ENCODE assay signal across 28 cellular contexts in the genomic region with DNA sequence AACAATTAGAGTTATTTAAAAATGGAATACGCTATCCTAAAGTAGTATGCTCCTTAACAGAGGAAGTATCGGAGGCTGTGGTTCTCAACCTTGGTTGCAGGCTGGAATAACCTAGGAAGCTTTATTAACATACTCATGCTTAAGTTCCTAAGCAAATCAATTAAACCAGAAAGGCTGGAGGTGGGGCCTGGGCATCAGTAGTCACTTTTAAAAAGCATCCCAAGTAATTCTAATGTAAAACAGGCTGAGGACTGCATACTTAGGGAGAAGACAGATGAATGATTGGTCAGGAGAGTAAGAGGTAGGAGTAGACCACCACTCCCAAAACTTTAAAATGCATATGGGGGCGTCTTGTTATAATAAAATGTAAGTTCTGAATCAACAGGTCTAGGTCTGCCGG.
"Had no signal": no experiment of that assay in that cellular context is flagged by ENCODE, and none has a peak within 500 bp of the region (broad histone marks: within the 10 kb centered on the region; RNA-seq: fewer than 3 reads in every experiment).

No MANE protein-coding gene starts in this region.

- H3K9me3 ChIP-seq: ascending aorta, breast epithelium, esophagus squamous epithelium had no signal

- H3K4me3 Mint-ChIP-seq: activated CD4-positive, alpha-beta memory T cell treated with anti-CD3 and anti-CD28 coated beads, Interleukin-2, amount 10 ng/mL, durations not matched to agents 7 days and 5 days; activated CD4-positive, alpha-beta T cell treated with anti-CD3 and anti-CD28 coated beads, Interleukin-2, amount 10 ng/mL, durations not matched to agents 7 days and 5 days; activated naive CD4-positive, alpha-beta T cell treated with anti-CD3 and anti-CD28 coated beads, Interleukin-2, amount 10 ng/mL, durations not matched to agents 7 days and 5 days; activated naive CD8-positive, alpha-beta T cell treated with anti-CD3 and anti-CD28 coated beads, Interleukin-2, amount 10 ng/mL, durations not matched to agents 7 days and 5 days; activated T-cell treated with anti-CD3 and anti-CD28 coated beads, Interleukin-2, amount 50 U/mL, for 4 hours; activated T-helper 1 cell treated with anti-CD3 and anti-CD28 coated beads, Interleukin-12 subunit alpha, Interleukin-12 subunit beta, Interleukin-2, Interleukin-4 antibody, amounts not matched to agents 30 ng/mL and 10 ng/mL and 1 ng/mL, durations not matched to agents 14 hours and 24 hours and 36 hours; brain; dendritic cell treated with granulocyte-macrophage colony-stimulating factor and Interleukin-4, amounts not matched to agents 40 ng/mL and 50 ng/mL, for 4 days; effector memory CD8-positive, alpha-beta T cell; T-helper 17 cell had no signal

- H3K27ac ChIP-seq: ascending aorta, breast epithelium, cardiac muscle cell, coronary artery, dorsolateral prefrontal cortex, epithelial cell of prostate, esophagus squamous epithelium had no signal

- H3K27me3 Mint-ChIP-seq: activated CD4-positive, alpha-beta memory T cell treated with anti-CD3 and anti-CD28 coated beads, Interleukin-2, amount 10 ng/mL, durations not matched to agents 7 days and 5 days; activated CD4-positive, alpha-beta T cell treated with anti-CD3 and anti-CD28 coated beads, Interleukin-2, amount 10 ng/mL, durations not matched to agents 7 days and 5 days; activated naive CD4-positive, alpha-beta T cell treated with anti-CD3 and anti-CD28 coated beads, Interleukin-2, amount 10 ng/mL, durations not matched to agents 7 days and 5 days; activated naive CD8-positive, alpha-beta T cell treated with anti-CD3 and anti-CD28 coated beads, Interleukin-2, amount 10 ng/mL, durations not matched to agents 7 days and 5 days; brain; dendritic cell treated with granulocyte-macrophage colony-stimulating factor and Interleukin-4, amounts not matched to agents 40 ng/mL and 50 ng/mL, for 4 days; effector memory CD8-positive, alpha-beta T cell; T-helper 17 cell had no signal

- H3K36me3 ChIP-seq: breast epithelium had no signal

- DNase-seq: activated CD4-positive, alpha-beta memory T cell treated with anti-CD3 and anti-CD28 coated beads, Interleukin-2, amount 10 ng/mL, durations not matched to agents 7 days and 5 days; activated CD4-positive, alpha-beta T cell treated with anti-CD3 and anti-CD28 coated beads for 1 hour; activated CD4-positive, alpha-beta T cell treated with anti-CD3 and anti-CD28 coated beads for 4 hours; activated CD4-positive, alpha-beta T cell treated with anti-CD3 and anti-CD28 coated beads, Interleukin-2, amount 10 ng/mL, durations not matched to agents 7 days and 5 days; activated CD4-positive, alpha-beta T cell treated with anti-CD3 and anti-CD28 coated beads, Interleukin-2, amount 50 U/mL, for 4 hours; activated CD8-positive, alpha-beta memory T cell treated with anti-CD3 and anti-CD28 coated beads, Interleukin-2, amount 50 U/mL, for 48 hours; activated gamma-delta T cell; activated naive CD4-positive, alpha-beta T cell; activated naive CD4-positive, alpha-beta T cell treated with anti-CD3 and anti-CD28 coated beads, Interleukin-2, amount 10 ng/mL, durations not matched to agents 7 days and 5 days; activated naive CD8-positive, alpha-beta T cell treated with anti-CD3 and anti-CD28 coated beads, Interleukin-2, amount 10 ng/mL, durations not matched to agents 7 days and 5 days; activated T-cell treated with anti-CD3 and anti-CD28 coated beads for 4 hours; activated T-cell treated with anti-CD3 and anti-CD28 coated beads, Interleukin-2, amount 50 U/mL, for 4 hours; central memory CD4-positive, alpha-beta T cell; dorsolateral prefrontal cortex; effector memory CD8-positive, alpha-beta T cell; esophagus squamous epithelium; head of caudate nucleus; T-helper 1 cell; T-helper 17 cell had no signal

- H3K4me1 Mint-ChIP-seq: brain had no signal

- H3K27me3 ChIP-seq: ascending aorta, breast epithelium, cardiac muscle cell, dorsolateral prefrontal cortex, esophagus squamous epithelium had no signal

- H3K4me3 ChIP-seq: ascending aorta, breast epithelium, cardiac muscle cell, coronary artery, dorsolateral prefrontal cortex, esophagus squamous epithelium had no signal

- H3K27ac Mint-ChIP-seq: activated CD4-positive, alpha-beta memory T cell treated with anti-CD3 and anti-CD28 coated beads, Interleukin-2, amount 10 ng/mL, durations not matched to agents 7 days and 5 days; activated CD4-positive, alpha-beta T cell treated with anti-CD3 and anti-CD28 coated beads, Interleukin-2, amount 10 ng/mL, durations not matched to agents 7 days and 5 days; activated naive CD4-positive, alpha-beta T cell treated with anti-CD3 and anti-CD28 coated beads, Interleukin-2, amount 10 ng/mL, durations not matched to agents 7 days and 5 days; activated naive CD4-positive, alpha-beta T cell treated with anti-CD3 and anti-CD28 coated beads, Interleukin-2, amount 50 U/mL, for 72 hours; activated naive CD8-positive, alpha-beta T cell treated with anti-CD3 and anti-CD28 coated beads, Interleukin-2, amount 10 ng/mL, durations not matched to agents 7 days and 5 days; activated T-helper 1 cell treated with anti-CD3 and anti-CD28 coated beads, Interleukin-12 subunit alpha, Interleukin-12 subunit beta, Interleukin-2, Interleukin-4 antibody, amounts not matched to agents 30 ng/mL and 10 ng/mL and 1 ng/mL, durations not matched to agents 14 hours and 24 hours and 36 hours; dendritic cell treated with granulocyte-macrophage colony-stimulating factor and Interleukin-4, amounts not matched to agents 40 ng/mL and 50 ng/mL, for 4 days; T-helper 17 cell had no signal

- H3K9me3 Mint-ChIP-seq: activated CD4-positive, alpha-beta memory T cell treated with anti-CD3 and anti-CD28 coated beads, Interleukin-2, amount 10 ng/mL, durations not matched to agents 7 days and 5 days; activated CD4-positive, alpha-beta T cell treated with anti-CD3 and anti-CD28 coated beads, Interleukin-2, amount 10 ng/mL, durations not matched to agents 7 days and 5 days; activated naive CD4-positive, alpha-beta T cell treated with anti-CD3 and anti-CD28 coated beads, Interleukin-2, amount 10 ng/mL, durations not matched to agents 7 days and 5 days; activated naive CD4-positive, alpha-beta T cell treated with anti-CD3 and anti-CD28 coated beads, Interleukin-2, amount 50 U/mL, for 72 hours; activated naive CD8-positive, alpha-beta T cell treated with anti-CD3 and anti-CD28 coated beads, Interleukin-2, amount 10 ng/mL, durations not matched to agents 7 days and 5 days; activated T-cell treated with anti-CD3 and anti-CD28 coated beads, Interleukin-2, amount 50 U/mL, for 4 hours; activated T-helper 1 cell treated with anti-CD3 and anti-CD28 coated beads, Interleukin-12 subunit alpha, Interleukin-12 subunit beta, Interleukin-2, Interleukin-4 antibody, amounts not matched to agents 30 ng/mL and 10 ng/mL and 1 ng/mL, durations not matched to agents 14 hours and 24 hours and 36 hours; dendritic cell treated with granulocyte-macrophage colony-stimulating factor and Interleukin-4, amounts not matched to agents 40 ng/mL and 50 ng/mL, for 4 days; effector memory CD8-positive, alpha-beta T cell had no signal

- ATAC-seq: activated naive CD4-positive, alpha-beta T cell treated with anti-CD3 and anti-CD28 coated beads, Interleukin-2, amount 50 U/mL, for 72 hours; activated T-cell treated with anti-CD3 and anti-CD28 coated beads, Interleukin-2, amount 50 U/mL, for 4 hours; effector memory CD8-positive, alpha-beta T cell; T-helper 17 cell had no signal

- H3K4me1 ChIP-seq: ascending aorta, breast epithelium, esophagus squamous epithelium had no signal
